In the genomic region with DNA sequence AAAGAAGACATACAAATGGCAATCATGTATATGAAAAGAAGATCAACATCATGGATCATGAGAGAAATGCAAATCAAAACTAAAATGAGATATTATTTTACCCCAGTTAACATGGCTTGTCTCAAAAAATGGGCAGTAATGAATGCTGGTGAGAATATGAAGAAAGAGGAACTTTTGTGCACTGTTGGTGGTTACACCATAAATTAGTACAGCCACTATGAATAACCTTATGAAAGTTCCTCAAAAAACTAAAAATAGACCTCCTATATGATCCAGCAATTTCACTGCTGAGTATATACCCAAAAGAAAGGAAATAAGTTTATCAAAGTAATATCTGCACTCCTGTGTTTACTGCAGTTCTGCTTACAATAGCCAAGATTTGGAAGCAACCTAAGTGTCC, we compare ENCODE assay signal across 20 cellular contexts.
A peak's percentile ranks its signal among the peaks of the same experiment; 100 is the strongest.
DNase-seq lines count a peak whose midpoint lies in the region; ATAC-seq and TF ChIP-seq lines count a peak whose summit lies in the region.
"Had no signal": no experiment of that assay in that cellular context is flagged by ENCODE, and none has a peak within 500 bp of the region (broad histone marks: within the 10 kb centered on the region; RNA-seq: fewer than 3 reads in every experiment).

No MANE protein-coding gene starts in this region.

- H3K4me1 Mint-ChIP-seq in naive thymus-derived CD4-positive, alpha-beta T cell, result peaks cover 0 to 2% (median 0%) of the 10 kb centered on the region in 7 donors

- POLR2A ChIA-PET in naive thymus-derived CD4-positive, alpha-beta T cell (lab: Charles Lee), result no interaction called here

- DNase-seq in GDM1 (lab: John Stamatoyannopoulos, UW), result peak; percentile 46
- peak; percentile 94 for DNase-seq in MV-4-11 (lab: John Stamatoyannopoulos, UW)
- peak; percentile 89 for DNase-seq in SIG-M5 treated with dmso at 0.1 percent for 504 hours (lab: John Stamatoyannopoulos, UW; ENCODE audit: unreplicated experiment)
- no peak for DNase-seq in naive thymus-derived CD4-positive, alpha-beta T cell
- no peak for DNase-seq in NCI-H1436 treated with DMSO at 0.1 percent for 48 hours (lab: John Stamatoyannopoulos, UW)
- no peak for DNase-seq in gastrocnemius medialis
- DNase-seq: COR-L47, H9, NCI-H1105 treated with DMSO at 0.1 percent for 48 hours, NCI-H187, NCI-H446, NCI-H69, SK-N-SH had no signal

- H3K4me1 ChIP-seq in naive thymus-derived CD4-positive, alpha-beta T cell (ENCODE audit: control insufficient read depth in 2 of 2, insufficient read depth in 2 of 2, low read length in 2 of 2), result no peaks in the 10 kb centered on the region
- H3K4me1 ChIP-seq in gastrocnemius medialis, result no peaks in the 10 kb centered on the region
- H3K4me1 ChIP-seq: A549 had no signal

- H3K27me3 ChIP-seq in naive thymus-derived CD4-positive, alpha-beta T cell (ENCODE audit: control insufficient read depth in 2 of 2, insufficient read depth in 2 of 2, low read length in 2 of 2), result no peaks in the 10 kb centered on the region
- no peaks in the 10 kb centered on the region for H3K27me3 ChIP-seq in gastrocnemius medialis

- H3K36me3 ChIP-seq in naive thymus-derived CD4-positive, alpha-beta T cell (ENCODE audit: control insufficient read depth in 2 of 3, insufficient read depth in 3 of 3, low read length in 3 of 3), result no peaks in the 10 kb centered on the region
- H3K36me3 ChIP-seq in gastrocnemius medialis, result no peaks in the 10 kb centered on the region

- peaks cover 0 to 15% (median 3%) of the 10 kb centered on the region in 11 donors for H3K9me3 Mint-ChIP-seq in naive thymus-derived CD4-positive, alpha-beta T cell
- H3K9me3 Mint-ChIP-seq: T-helper 1 cell treated with Interleukin-12 subunit alpha and Interleukin-12 subunit beta and Interleukin-4 antibody, amounts not matched to agents 30 μg/mL and 1 μg/mL, for 36 hours had no signal

- H3K27ac ChIP-seq in naive thymus-derived CD4-positive, alpha-beta T cell (ENCODE audit: low read depth, low read length), result no peak overlapping the region
- no peak overlapping the region for H3K27ac ChIP-seq in gastrocnemius medialis
- H3K27ac ChIP-seq: A549, C4-2B had no signal

- no peak for TF ChIP-seq POLR2A in gastrocnemius medialis (IDR thresholded peaks at IDR 0.05)

- CTCF ChIA-PET in naive thymus-derived CD4-positive, alpha-beta T cell (lab: Charles Lee), result no interaction called here

- in situ Hi-C loops in gastrocnemius medialis (cut with MboI; ENCODE audit: low sequenced_read_pairs in 4 of 4), result no loop called here

- no peak overlapping the region for H3K4me3 Mint-ChIP-seq in naive thymus-derived CD4-positive, alpha-beta T cell
- H3K4me3 Mint-ChIP-seq: H9; T-helper 1 cell treated with Interleukin-12 subunit alpha and Interleukin-12 subunit beta and Interleukin-4 antibody, amounts not matched to agents 30 μg/mL and 1 μg/mL, for 36 hours had no signal

- TF ChIP-seq CTCF in gastrocnemius medialis (IDR thresholded peaks at IDR 0.05 in 4 of 5, conservative IDR thresholded peaks at IDR 0.05 in 1 of 5), result no peak

- no peaks in the 10 kb centered on the region for H3K27me3 Mint-ChIP-seq in naive thymus-derived CD4-positive, alpha-beta T cell

- intact Hi-C loops in naive thymus-derived CD4-positive, alpha-beta T cell (cut with micrococcal nuclease), result no loop called here
- intact Hi-C loops in gastrocnemius medialis (cut with DNase I; ENCODE audit: low total_unique reads), result no loop called here

- no peak overlapping the region for H3K27ac Mint-ChIP-seq in naive thymus-derived CD4-positive, alpha-beta T cell
- H3K27ac Mint-ChIP-seq: H9; T-helper 1 cell treated with Interleukin-12 subunit alpha and Interleukin-12 subunit beta and Interleukin-4 antibody, amounts not matched to agents 30 μg/mL and 1 μg/mL, for 36 hours had no signal

- no peaks in the 10 kb centered on the region for H3K36me3 Mint-ChIP-seq in naive thymus-derived CD4-positive, alpha-beta T cell

- no peaks in the 10 kb centered on the region for H3K9me3 ChIP-seq in naive thymus-derived CD4-positive, alpha-beta T cell (ENCODE audit: control insufficient read depth in 2 of 3, low read length in 3 of 3)
- H3K9me3 ChIP-seq in gastrocnemius medialis, result no peaks in the 10 kb centered on the region
- H3K9me3 ChIP-seq: A549, SK-N-SH had no signal

- no peak overlapping the region for H3K4me3 ChIP-seq in naive thymus-derived CD4-positive, alpha-beta T cell (ENCODE audit: low read length)
- H3K4me3 ChIP-seq in gastrocnemius medialis, result no peak overlapping the region
- H3K4me3 ChIP-seq: A549 had no signal

- ATAC-seq in naive thymus-derived CD4-positive, alpha-beta T cell, result peak; percentile 72
- ATAC-seq in GM18498 (IDR thresholded peaks at IDR 0.05; ENCODE audit: unreplicated experiment) (no peak), HG02588 (IDR thresholded peaks at IDR 0.05; ENCODE audit: unreplicated experiment) (no peak), gastrocnemius medialis (no peak)
- ATAC-seq: A549, Panc1, Right ventricle myocardium inferior had no signal

Comparison
In these comparisons a context has a peak if more than half of its experiments do, and no peak if none do; other contexts are left out.
1. DNase-seq: peak in GDM1 (single experiment), MV-4-11 (single experiment) and SIG-M5 treated with dmso at 0.1 percent for 504 hours (single experiment); none in naive thymus-derived CD4-positive, alpha-beta T cell (0 of 9), NCI-H1436 treated with DMSO at 0.1 percent for 48 hours (single experiment) and gastrocnemius medialis (0 of 2).